In the genomic region with DNA sequence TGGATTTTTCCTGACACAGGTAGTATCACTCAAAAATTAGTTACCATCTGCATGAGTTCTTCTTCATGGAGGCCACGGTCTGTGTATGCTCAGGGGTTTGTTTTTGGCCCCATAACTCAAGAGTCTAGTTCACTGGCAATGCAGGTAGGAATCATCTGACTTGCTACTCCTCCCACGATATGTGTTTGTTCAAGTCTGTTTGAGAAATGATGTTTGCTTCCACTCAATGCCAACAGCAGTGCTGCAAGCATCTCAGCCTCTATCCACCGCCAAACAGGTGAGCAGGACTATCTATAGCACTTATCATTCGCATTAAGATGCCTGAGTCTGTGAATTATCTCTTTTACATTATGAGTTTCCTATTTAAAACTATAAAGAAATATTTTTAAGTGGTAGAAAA, we compare ENCODE assay signal across 19 cellular contexts.
"Had no signal": no experiment of that assay in that cellular context is flagged by ENCODE, and none has a peak within 500 bp of the region (broad histone marks: within the 10 kb centered on the region; RNA-seq: fewer than 3 reads in every experiment).

No MANE protein-coding gene starts in this region.

- H3K4me3 ChIP-seq: dorsolateral prefrontal cortex, lung, pancreas, smooth muscle cell, stomach, thyroid gland had no signal

- H3K27ac ChIP-seq: dorsolateral prefrontal cortex, neutrophil, pancreas, stomach, thyroid gland had no signal

- H3K27ac Mint-ChIP-seq: natural killer cell treated with Interleukin-12 subunit alpha and Interleukin-12 subunit beta and Interleukin-15 and Interleukin-18, amount 100 ng/mL, for 72 hours; stimulated activated effector memory CD8-positive, alpha-beta T cell treated with anti-CD3 and anti-CD28 coated beads, Interleukin-12 subunit alpha, Interleukin-12 subunit beta, amount 100 ng/mL, for 72 hours had no signal

- H3K4me1 ChIP-seq: pancreas had no signal

- H3K36me3 Mint-ChIP-seq: memory B cell, naive B cell had no signal

- DNase-seq: dorsolateral prefrontal cortex; effector CD4-positive, alpha-beta T cell; naive B cell; pancreas; stimulated activated CD4-positive, alpha-beta T cell treated with anti-CD3 and anti-CD28 coated beads, Interleukin-12 subunit alpha, Interleukin-12 subunit beta, amount 100 ng/mL, for 4 hours; stimulated activated CD4-positive, alpha-beta T cell treated with anti-CD3 and anti-CD28 coated beads, Interleukin-1b, Interleukin-23, amount 100 ng/mL, for 48 hours; stimulated activated CD4-positive, alpha-beta T cell treated with anti-CD3 and anti-CD28 coated beads, Interleukin-4, amount 100 ng/mL, for 24 hours; stimulated activated naive CD4-positive, alpha-beta T cell treated with Interleukin-2 at 50 U/mL for 16 hours; stomach; thyroid gland; trophoblast cell had no signal

- H3K9me3 ChIP-seq: neutrophil, pancreas, stomach, thyroid gland had no signal

- ATAC-seq: left lobe of liver; natural killer cell treated with Interleukin-12 subunit alpha and Interleukin-12 subunit beta and Interleukin-15 and Interleukin-18, amount 100 ng/mL, for 72 hours; sciatic nerve; stimulated activated effector memory CD8-positive, alpha-beta T cell treated with anti-CD3 and anti-CD28 coated beads, Interleukin-12 subunit alpha, Interleukin-12 subunit beta, amount 100 ng/mL, for 72 hours had no signal

- H3K27me3 ChIP-seq: dorsolateral prefrontal cortex, neutrophil, pancreas, stomach, thyroid gland had no signal

- H3K36me3 ChIP-seq: neutrophil, pancreas, stomach, thyroid gland had no signal
